ENCODE assay signal across 31 cellular contexts in the genomic region with DNA sequence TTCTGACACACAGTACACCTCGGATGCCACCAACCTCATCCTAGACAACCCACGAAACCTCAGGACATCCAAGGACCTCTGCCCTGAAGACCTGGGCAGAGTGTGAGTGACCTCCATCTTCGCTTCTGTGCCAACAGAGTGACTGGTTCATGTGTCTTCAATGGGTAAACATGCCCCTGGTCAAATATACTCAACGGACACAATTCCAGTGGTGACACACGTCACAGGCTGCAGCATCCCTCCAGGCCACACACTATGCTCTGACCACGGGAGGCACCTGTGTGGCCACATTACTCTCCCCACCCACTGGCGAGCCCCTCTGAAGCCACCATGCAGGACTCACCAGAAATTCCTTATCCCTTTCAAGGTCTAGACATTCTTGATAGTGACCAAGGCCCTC.
"Had no signal": no experiment of that assay in that cellular context is flagged by ENCODE, and none has a peak within 500 bp of the region (broad histone marks: within the 10 kb centered on the region; RNA-seq: fewer than 3 reads in every experiment).

No MANE protein-coding gene starts in this region.

- H3K27me3 ChIP-seq: neural progenitor cell, ovary, suprapubic skin, testis, transverse colon, uterus had no signal

- H3K4me1 Mint-ChIP-seq: nephron progenitor cell; stimulated activated memory B cell treated with anti-CD40 and anti-IgM and Interleukin-4, amounts not matched to agents 10 μg/mL and 1 μg/mL and 100 μg/mL, for 72 hours; stimulated activated naive CD8-positive, alpha-beta T cell treated with anti-CD3 and anti-CD28 coated beads, Interleukin-15, amount 100 ng/mL, for 72 hours had no signal

- H3K4me3 Mint-ChIP-seq: naive thymus-derived CD8-positive, alpha-beta T cell; natural killer cell treated with Interleukin-12 subunit alpha and Interleukin-12 subunit beta and Interleukin-15 and Interleukin-18, amount 100 ng/mL, for 72 hours; nephron progenitor cell; neural progenitor cell; stimulated activated memory B cell treated with anti-CD40 and anti-IgM and Interleukin-4, amounts not matched to agents 10 μg/mL and 1 μg/mL and 100 μg/mL, for 72 hours; stimulated activated naive CD8-positive, alpha-beta T cell treated with anti-CD3 and anti-CD28 coated beads, Interleukin-15, amount 100 ng/mL, for 72 hours; type B pancreatic cell had no signal

- H3K36me3 ChIP-seq: neural progenitor cell, ovary, spleen, suprapubic skin, tibial artery, transverse colon, upper lobe of right lung, uterus had no signal

- H3K27ac Mint-ChIP-seq: naive thymus-derived CD8-positive, alpha-beta T cell; natural killer cell treated with Interleukin-12 subunit alpha and Interleukin-12 subunit beta and Interleukin-15 and Interleukin-18, amount 100 ng/mL, for 72 hours; nephron progenitor cell; neural progenitor cell; progenitor cell of endocrine pancreas; stimulated activated memory B cell treated with anti-CD40 and anti-IgM and Interleukin-4, amounts not matched to agents 10 μg/mL and 1 μg/mL and 100 μg/mL, for 72 hours; stimulated activated naive CD8-positive, alpha-beta T cell treated with anti-CD3 and anti-CD28 coated beads, Interleukin-15, amount 100 ng/mL, for 72 hours; type B pancreatic cell had no signal

- H3K9me3 Mint-ChIP-seq: naive thymus-derived CD8-positive, alpha-beta T cell; natural killer cell treated with Interleukin-12 subunit alpha and Interleukin-12 subunit beta and Interleukin-15 and Interleukin-18, amount 100 ng/mL, for 72 hours; nephron progenitor cell; neural progenitor cell; stimulated activated memory B cell treated with anti-CD40 and anti-IgM and Interleukin-4, amounts not matched to agents 10 μg/mL and 1 μg/mL and 100 μg/mL, for 72 hours; stimulated activated naive CD8-positive, alpha-beta T cell treated with anti-CD3 and anti-CD28 coated beads, Interleukin-15, amount 100 ng/mL, for 72 hours; type B pancreatic cell had no signal

- H3K4me3 ChIP-seq: neural progenitor cell, ovary, psoas muscle, skin epidermis, smooth muscle cell, spleen, suprapubic skin, testis, tibial artery, transverse colon, upper lobe of right lung, uterus had no signal

- ATAC-seq: naive thymus-derived CD8-positive, alpha-beta T cell; natural killer cell treated with Interleukin-12 subunit alpha and Interleukin-12 subunit beta and Interleukin-15 and Interleukin-18, amount 100 ng/mL, for 72 hours; psoas muscle; right cardiac atrium; sciatic nerve; stimulated activated memory B cell treated with anti-CD40 and anti-IgM and Interleukin-4, amounts not matched to agents 10 μg/mL and 1 μg/mL and 100 μg/mL, for 72 hours; stimulated activated naive CD8-positive, alpha-beta T cell treated with anti-CD3 and anti-CD28 coated beads, Interleukin-15, amount 100 ng/mL, for 72 hours; stimulated activated naive CD8-positive, alpha-beta T cell treated with anti-CD3 and anti-CD28 coated beads, Interleukin-15, Interleukin-2, amounts not matched to agents 100 U/mL and 50 U/mL, for 24 hours; upper lobe of right lung had no signal

- DNase-seq: naive thymus-derived CD8-positive, alpha-beta T cell; nephron progenitor cell; occipital lobe; ovary; posterior cingulate gyrus; psoas muscle; right cardiac atrium; spleen; stimulated activated CD4-positive, alpha-beta T cell treated with anti-CD3 and anti-CD28 coated beads, Interleukin-12 subunit alpha, Interleukin-12 subunit beta, amount 100 ng/mL, for 4 hours; stimulated activated CD4-positive, alpha-beta T cell treated with anti-CD3 and anti-CD28 coated beads, Interleukin-1b, Interleukin-23, amount 100 ng/mL, for 48 hours; stimulated activated CD4-positive, alpha-beta T cell treated with anti-CD3 and anti-CD28 coated beads, Interleukin-4, amount 100 ng/mL, for 1 hour; stimulated activated CD4-positive, alpha-beta T cell treated with anti-CD3 and anti-CD28 coated beads, Interleukin-4, amount 100 ng/mL, for 4 hours; stimulated activated CD8-positive, alpha-beta memory T cell treated with anti-CD3 and anti-CD28 coated beads, Interleukin-4, amount 100 ng/mL, for 48 hours; stimulated activated naive CD4-positive, alpha-beta T cell; stimulated activated naive CD8-positive, alpha-beta T cell treated with anti-CD3 and anti-CD28 coated beads, Interleukin-15, amount 100 ng/mL, for 72 hours; stimulated activated naive CD8-positive, alpha-beta T cell treated with anti-CD3 and anti-CD28 coated beads, Interleukin-15, Interleukin-2, amounts not matched to agents 100 U/mL and 50 U/mL, for 24 hours; substantia nigra; testis; tibial artery; transverse colon; upper lobe of right lung; uterus had no signal

- H3K36me3 Mint-ChIP-seq: naive thymus-derived CD8-positive, alpha-beta T cell; natural killer cell treated with Interleukin-12 subunit alpha and Interleukin-12 subunit beta and Interleukin-15 and Interleukin-18, amount 100 ng/mL, for 72 hours; neural progenitor cell; stimulated activated memory B cell treated with anti-CD40 and anti-IgM and Interleukin-4, amounts not matched to agents 10 μg/mL and 1 μg/mL and 100 μg/mL, for 72 hours; type B pancreatic cell had no signal
